Comparison of ENCODE assay signal across 18 cellular contexts in the genomic region with DNA sequence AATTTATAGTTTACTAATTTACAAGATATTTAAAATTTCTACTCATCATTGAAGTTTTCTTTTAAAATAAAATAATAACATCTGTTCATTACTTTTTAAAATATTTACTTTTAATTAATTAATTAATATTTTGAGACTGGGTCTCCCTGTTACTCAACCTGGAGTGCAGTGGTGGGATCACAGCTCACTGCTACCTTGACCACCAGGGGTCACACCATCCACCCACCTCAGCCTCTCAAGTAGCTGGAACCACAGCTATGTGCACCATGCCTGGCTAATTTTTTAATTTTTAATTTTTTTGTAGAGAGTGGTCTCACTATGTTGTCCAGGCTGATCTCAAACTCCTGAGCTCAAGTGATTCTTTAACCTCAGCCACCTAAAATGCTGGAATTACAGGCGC.
DNase-seq lines count a peak whose midpoint lies in the region; ATAC-seq and TF ChIP-seq lines count a peak whose summit lies in the region.
"Had no signal": no experiment of that assay in that cellular context is flagged by ENCODE, and none has a peak within 500 bp of the region (broad histone marks: within the 10 kb centered on the region; RNA-seq: fewer than 3 reads in every experiment).

No MANE protein-coding gene starts in this region.

- peaks cover 1% of the 10 kb centered on the region for H3K27me3 Mint-ChIP-seq in glutamatergic neuron (ENCODE audit: unreplicated experiment)
- no peaks in the 10 kb centered on the region for H3K27me3 Mint-ChIP-seq in CD4-positive, alpha-beta memory T cell
- H3K27me3 Mint-ChIP-seq: B cell, naive B cell had no signal

- CTCF ChIA-PET in PC-3 (lab: Charles Lee): interaction anchor here (0.5 to 1.0 kb wide), 2 partner anchors 322 to 677 kb away, joined by 3 to 10 read pairs; no protein-coding TSS in a partner anchor
- CTCF ChIA-PET in CD4-positive, alpha-beta memory T cell (lab: Charles Lee; ENCODE audit: partially characterized antibody): no interaction called here

- H3K27me3 ChIP-seq in BE2C (no peaks in the 10 kb centered on the region), H7 (ENCODE audit: control insufficient read depth, insufficient read depth, low read length) (no peaks in the 10 kb centered on the region), PC-3 (ENCODE audit: low read length) (no peaks in the 10 kb centered on the region)
- no peaks in the 10 kb centered on the region for H3K27me3 ChIP-seq in CD4-positive, alpha-beta memory T cell (ENCODE audit: insufficient read depth, low read length)
- H3K27me3 ChIP-seq: heart left ventricle had no signal

- peak; percentile 73 for ATAC-seq in PC-3
- no peak for ATAC-seq in esophagus mucosa
- ATAC-seq: heart left ventricle, left ventricle myocardium superior had no signal

- no TSS peak for BruUV-seq in PC-3 (replicated peaks; lab: Mats Ljungman, UMichigan)

- no peaks in the 10 kb centered on the region for H3F3A ChIP-seq in PC-3 (ENCODE audit: low read length, unreplicated experiment)

- no peaks in the 10 kb centered on the region for H3K9me2 ChIP-seq in PC-3 (replicated peaks; ENCODE audit: low read length)

- no peak overlapping the region for H3K4me2 ChIP-seq in PC-3 (ENCODE audit: low read length)

- H3K9me3 Mint-ChIP-seq in glutamatergic neuron (ENCODE audit: unreplicated experiment): no peaks in the 10 kb centered on the region
- peaks cover 0 to 11% (median 4%) of the 10 kb centered on the region in 8 donors for H3K9me3 Mint-ChIP-seq in CD4-positive, alpha-beta memory T cell
- H3K9me3 Mint-ChIP-seq: naive B cell had no signal

- no peaks in the 10 kb centered on the region for H3K79me2 ChIP-seq in PC-3 (ENCODE audit: low read length)

- no peak overlapping the region for H3K27ac ChIP-seq in PC-3 (ENCODE audit: low read length)
- H3K27ac ChIP-seq in CD4-positive, alpha-beta memory T cell (ENCODE audit: low read depth, low read length): no peak overlapping the region
- H3K27ac ChIP-seq: heart left ventricle, RWPE1 had no signal

- H4K20me1 ChIP-seq in PC-3 (ENCODE audit: low read length): no peaks in the 10 kb centered on the region

- H3K36me3 ChIP-seq in BE2C (no peaks in the 10 kb centered on the region), H7 (replicated peaks; ENCODE audit: control insufficient read depth, insufficient read depth, low read length) (no peaks in the 10 kb centered on the region), PC-3 (ENCODE audit: low read depth, low read length) (no peaks in the 10 kb centered on the region)
- H3K36me3 ChIP-seq in CD4-positive, alpha-beta memory T cell (ENCODE audit: insufficient read depth, low read length): no peaks in the 10 kb centered on the region
- H3K36me3 ChIP-seq: heart left ventricle had no signal

- peaks cover 3% of the 10 kb centered on the region for H3K4me1 Mint-ChIP-seq in glutamatergic neuron (ENCODE audit: low read depth, unreplicated experiment)
- H3K4me1 Mint-ChIP-seq in CD4-positive, alpha-beta memory T cell: no peaks in the 10 kb centered on the region
- H3K4me1 Mint-ChIP-seq: B cell, naive B cell had no signal

- no peak overlapping the region for H3K27ac Mint-ChIP-seq in glutamatergic neuron (ENCODE audit: unreplicated experiment)
- H3K27ac Mint-ChIP-seq in CD4-positive, alpha-beta memory T cell: no peak overlapping the region
- H3K27ac Mint-ChIP-seq: B cell, naive B cell had no signal

- no peaks in the 10 kb centered on the region for H3K9me3 ChIP-seq in BE2C
- H3K9me3 ChIP-seq in PC-3 (ENCODE audit: low read length): no peaks in the 10 kb centered on the region
- H3K9me3 ChIP-seq in CD4-positive, alpha-beta memory T cell (ENCODE audit: control insufficient read depth in 1 of 2, low read length in 2 of 2): no peaks in the 10 kb centered on the region

- no peak overlapping the region for H3K9ac ChIP-seq in PC-3 (ENCODE audit: low read length)

- DNase-seq in BE2C: peak; percentile 38
- DNase-seq in H7: peak; percentile 14
- peak; percentile 43 for DNase-seq in PC-3
- DNase-seq in glutamatergic neuron: peak; percentile 51
- DNase-seq in HUDEP-2 (lab: John Stamatoyannopoulos, UW; ENCODE audit: unreplicated experiment in 76 of 76): no peak
- DNase-seq in CD4-positive, alpha-beta memory T cell: no peak
- no peak for DNase-seq in cardiac septum (ENCODE audit: low spot score)
- DNase-seq: activated CD4-positive, alpha-beta T cell treated with anti-CD3 and anti-CD28 coated beads for 48 hours; EL; erythroblast; heart left ventricle; left ventricle myocardium superior; naive B cell; NCI-H226; T-helper 2 cell had no signal

- POLR2A ChIA-PET in PC-3 (lab: Charles Lee; ENCODE audit: unreplicated experiment): no interaction called here
- POLR2A ChIA-PET in CD4-positive, alpha-beta memory T cell (lab: Charles Lee; ENCODE audit: partially characterized antibody): no interaction called here

- H3K4me3 Mint-ChIP-seq in glutamatergic neuron (ENCODE audit: unreplicated experiment): no peak overlapping the region
- no peak overlapping the region for H3K4me3 Mint-ChIP-seq in CD4-positive, alpha-beta memory T cell
- H3K4me3 Mint-ChIP-seq: B cell, naive B cell had no signal

- no peaks in the 10 kb centered on the region for H3K36me3 Mint-ChIP-seq in glutamatergic neuron (ENCODE audit: unreplicated experiment)
- H3K36me3 Mint-ChIP-seq in CD4-positive, alpha-beta memory T cell: no peaks in the 10 kb centered on the region
- H3K36me3 Mint-ChIP-seq: naive B cell had no signal

- intact Hi-C loops in PC-3 (cut with micrococcal nuclease) (loop anchor here (1.0 to 5.0 kb wide), 3 partner anchors 305 to 676 kb away; no protein-coding TSS in a partner anchor), cardiac septum (cut with DNase I) (no loop called here)
- intact Hi-C loops in CD4-positive, alpha-beta memory T cell (cut with micrococcal nuclease): no loop called here

- H3K4me3 ChIP-seq in BE2C (ENCODE audit: low read depth, low read length) (no peak overlapping the region), H7 (ENCODE audit: insufficient read depth, low read depth, low read length) (no peak overlapping the region), PC-3 (ENCODE audit: low read length) (no peak overlapping the region)
- H3K4me3 ChIP-seq in CD4-positive, alpha-beta memory T cell (ENCODE audit: low read length in 2 of 2): no peak overlapping the region
- H3K4me3 ChIP-seq: heart left ventricle had no signal

- TF ChIP-seq CTCF in BE2C (IDR thresholded peaks at IDR 0.05; ENCODE audit: low read depth, low read length): peak; percentile 74
- TF ChIP-seq CTCF in PC-3 (conservative IDR thresholded peaks at IDR 0.05; ENCODE audit: low read depth, low read length): peak; percentile 45; the same call in 1 of the 2 replicates
- TF ChIP-seq CTCF in glutamatergic neuron (IDR thresholded peaks at IDR 0.05; ENCODE audit: partially characterized antibody, unreplicated experiment): peak; percentile 75

- H2AFZ ChIP-seq in PC-3 (ENCODE audit: low read length): no peak overlapping the region

- H3K4me1 ChIP-seq in BE2C: no peaks in the 10 kb centered on the region; the same call in 1 of the 2 replicates
- H3K4me1 ChIP-seq in PC-3 (ENCODE audit: insufficient read depth, low read length): no peaks in the 10 kb centered on the region
- H3K4me1 ChIP-seq in CD4-positive, alpha-beta memory T cell (ENCODE audit: insufficient read depth, low read length): no peaks in the 10 kb centered on the region
- H3K4me1 ChIP-seq: heart left ventricle had no signal

Comparison
In these comparisons a context has a peak if more than half of its experiments do, and no peak if none do; other contexts are left out.
1. DNase-seq: peak in BE2C (single experiment), H7 (single experiment), PC-3 (single experiment) and glutamatergic neuron (single experiment); none in HUDEP-2 (0 of 76), CD4-positive, alpha-beta memory T cell (0 of 5) and cardiac septum (single experiment).
2. Peak in every context shown above with its lines, with median percentiles within 50 percentile points of each other: CTCF ChIP-seq.